Comparison of ENCODE assay signal across 8 cellular contexts in the genomic region with DNA sequence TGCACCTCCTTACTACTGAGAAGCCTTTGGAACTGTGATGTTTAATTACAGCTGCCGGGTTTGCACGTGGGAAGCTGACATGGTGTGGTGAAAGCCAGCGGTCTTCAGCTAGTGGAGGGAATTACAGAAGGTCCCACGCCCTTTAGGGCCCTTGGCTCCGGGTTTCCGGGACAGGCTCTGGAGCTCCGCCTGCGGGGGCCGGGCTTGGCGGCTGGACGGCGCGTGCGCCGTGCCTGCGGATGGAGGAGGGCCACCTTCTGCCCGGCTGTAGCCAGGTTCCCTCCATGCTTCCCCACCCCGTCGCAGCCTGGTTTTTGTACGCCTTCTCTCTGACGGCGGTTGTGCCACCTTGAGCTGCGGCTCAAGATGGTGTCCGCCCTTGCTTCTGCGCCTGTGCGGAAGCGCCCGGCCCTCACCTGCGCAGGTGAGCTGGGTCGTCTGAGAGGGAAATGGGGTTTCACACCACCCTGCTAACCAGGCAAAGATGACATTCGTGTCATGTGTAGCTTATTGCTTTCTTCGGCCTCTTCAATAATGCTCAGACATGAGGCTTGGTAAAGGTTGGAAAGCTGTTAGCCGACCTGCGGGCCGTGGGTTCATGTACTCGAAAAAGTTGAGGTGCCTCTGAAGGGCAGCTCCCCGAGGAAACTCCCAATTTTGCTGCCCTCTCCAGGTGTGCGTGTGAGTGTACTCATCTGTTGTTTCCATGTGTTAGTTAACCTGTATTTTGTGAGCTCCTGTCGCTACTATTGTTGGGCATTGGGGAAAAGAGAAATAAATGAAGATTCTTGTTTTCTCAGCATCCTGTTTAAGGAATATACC. TPM values are rescaled to one million over a fixed set of nuclear protein-coding genes. Genes with fewer than 3 reads are reported as not detected.
DNase-seq lines count a peak whose midpoint lies in the region; ATAC-seq, FAIRE-seq and TF ChIP-seq lines count a peak whose summit lies in the region.

No MANE protein-coding gene starts in this region.

- WGBS in pancreas, 2 donors: 4 to 6% methylated on average over 30 to 39 of the region's 39 CpGs
- WGBS in suprapubic skin: 11% methylated on average over 28 of the region's 39 CpGs

- DNase-seq in GM18507 (ENCODE audit: extremely low spot score, insufficient read length, low read depth): peak; percentile 48
- DNase-seq in NOMO-1 treated with dmso at 0.1 percent for 144 hours (lab: John Stamatoyannopoulos, UW; ENCODE audit: unreplicated experiment): peak; percentile 45
- DNase-seq in activated gamma-delta T cell treated with Interleukin-2 at 50 U/mL for 16 hours: peak; percentile 61
- DNase-seq in foreskin keratinocyte: peak; percentile 43 to 55
- peak; percentile 79 to 92 (median 86) for DNase-seq in pancreas
- peak; percentile 86 to 88 for DNase-seq in suprapubic skin (ENCODE audit: low spot score in 2 of 2)
- DNase-seq in NCI-H1694 treated with DMSO at 0.1 percent for 48 hours (lab: John Stamatoyannopoulos, UW): no peak
- DNase-seq in MG63: no peak

- FAIRE-seq in GM18507 (lab: Jason Lieb, UNC) (peak; percentile 73), pancreas (lab: Jason Lieb, UNC) (no peak)

- ATAC-seq in foreskin keratinocyte (peak; percentile 86), pancreas (peak; percentile 95 to 98 (median 96))

- TF ChIP-seq POLR2A in suprapubic skin (IDR thresholded peaks at IDR 0.05): no peak

- TF ChIP-seq EP300 in suprapubic skin (IDR thresholded peaks at IDR 0.05): no peak

- no peaks in the 10 kb centered on the region for H3K4me1 ChIP-seq in foreskin keratinocyte
- H3K4me1 ChIP-seq in pancreas: peaks cover 0 to 5% (median 0%) of the 10 kb centered on the region in 3 donors
- peaks cover 12% of the 10 kb centered on the region for H3K4me1 ChIP-seq in suprapubic skin

- no peaks in the 10 kb centered on the region for H3K9me3 ChIP-seq in pancreas
- no peaks in the 10 kb centered on the region for H3K9me3 ChIP-seq in suprapubic skin
- no peaks in the 10 kb centered on the region for H3K9me3 ChIP-seq in MG63

- H3K36me3 ChIP-seq in pancreas (no peaks in the 10 kb centered on the region), suprapubic skin (peaks cover 2% of the 10 kb centered on the region), MG63 (peaks cover 49% of the 10 kb centered on the region)

- peak overlapping the region; percentile 18 to 50 (median 32) for H3K4me3 ChIP-seq in pancreas
- peak overlapping the region; percentile 51 for H3K4me3 ChIP-seq in suprapubic skin
- no peak overlapping the region for H3K4me3 ChIP-seq in MG63

- TF ChIP-seq CTCF in foreskin keratinocyte (conservative IDR thresholded peaks at IDR 0.05) (peak; percentile 14), pancreas (IDR thresholded peaks at IDR 0.05) (no peak), suprapubic skin (IDR thresholded peaks at IDR 0.05) (no peak)

- intact Hi-C loops in pancreas (cut with DNase I): no loop called here

- H3K27ac ChIP-seq in foreskin keratinocyte: peak overlapping the region; percentile 33
- H3K27ac ChIP-seq in pancreas: peak overlapping the region; percentile 45 to 78 (median 68)
- peak overlapping the region; percentile 84 for H3K27ac ChIP-seq in suprapubic skin

- H3K27me3 ChIP-seq in foreskin keratinocyte (no peaks in the 10 kb centered on the region), pancreas (no peaks in the 10 kb centered on the region), suprapubic skin (no peaks in the 10 kb centered on the region), MG63 (no peaks in the 10 kb centered on the region)

RNA-seq across cellular contexts. Expression of gene OPRD1, which starts 36.6 kb away (rescaled TPM):
- total RNA-seq in foreskin keratinocyte (not detected in 2 replicates), pancreas (under 1 TPM; 0.03 to 0.76 (median 0.21) TPM), suprapubic skin (not detected)
- polyA plus RNA-seq in foreskin keratinocyte (not detected in 2 replicates), pancreas (under 1 TPM; 0.15 to 0.70 TPM)
- total RNA-seq in MG63 (2014; rRNA removed; shearing (Covaris generic); ENCODE audit: low replicate concordance): under 0.01 and 0.05 TPM in 2 replicates

RNA-seq across cellular contexts. Expression of gene YTHDF2, which starts 38.6 kb away (rescaled TPM):
- total RNA-seq in foreskin keratinocyte (78.2 and 80.9 TPM in 2 replicates), pancreas (10 to 100 TPM; 17.3 to 40.6 (median 23.6) TPM), suprapubic skin (100 to 1,000 TPM in 1 of 4 donors, 10 to 100 TPM in 3; 64.8 to 120 (median 84.9) TPM)
- polyA plus RNA-seq in foreskin keratinocyte (39.8 and 43.5 TPM in 2 replicates), pancreas (10 to 100 TPM; 19.7 to 28.2 TPM)
- 72.2 and 95.0 TPM in 2 replicates for total RNA-seq in MG63 (2014; rRNA removed; shearing (Covaris generic); ENCODE audit: low replicate concordance)

Comparison
In these comparisons a context has a peak if more than half of its experiments do, and no peak if none do; other contexts are left out.
1. DNase-seq: peak in GM18507 (single experiment), NOMO-1 treated with dmso at 0.1 percent for 144 hours (single experiment), activated gamma-delta T cell treated with Interleukin-2 at 50 U/mL for 16 hours (single experiment), foreskin keratinocyte (2 of 2), pancreas (6 of 6) and suprapubic skin (2 of 2); none in NCI-H1694 treated with DMSO at 0.1 percent for 48 hours (single experiment) and MG63 (single experiment).
2. H3K27ac ChIP-seq: peak in every context shown above with its lines; median percentile 84 in suprapubic skin; 68 in pancreas; 33 in foreskin keratinocyte.